In the genomic region with DNA sequence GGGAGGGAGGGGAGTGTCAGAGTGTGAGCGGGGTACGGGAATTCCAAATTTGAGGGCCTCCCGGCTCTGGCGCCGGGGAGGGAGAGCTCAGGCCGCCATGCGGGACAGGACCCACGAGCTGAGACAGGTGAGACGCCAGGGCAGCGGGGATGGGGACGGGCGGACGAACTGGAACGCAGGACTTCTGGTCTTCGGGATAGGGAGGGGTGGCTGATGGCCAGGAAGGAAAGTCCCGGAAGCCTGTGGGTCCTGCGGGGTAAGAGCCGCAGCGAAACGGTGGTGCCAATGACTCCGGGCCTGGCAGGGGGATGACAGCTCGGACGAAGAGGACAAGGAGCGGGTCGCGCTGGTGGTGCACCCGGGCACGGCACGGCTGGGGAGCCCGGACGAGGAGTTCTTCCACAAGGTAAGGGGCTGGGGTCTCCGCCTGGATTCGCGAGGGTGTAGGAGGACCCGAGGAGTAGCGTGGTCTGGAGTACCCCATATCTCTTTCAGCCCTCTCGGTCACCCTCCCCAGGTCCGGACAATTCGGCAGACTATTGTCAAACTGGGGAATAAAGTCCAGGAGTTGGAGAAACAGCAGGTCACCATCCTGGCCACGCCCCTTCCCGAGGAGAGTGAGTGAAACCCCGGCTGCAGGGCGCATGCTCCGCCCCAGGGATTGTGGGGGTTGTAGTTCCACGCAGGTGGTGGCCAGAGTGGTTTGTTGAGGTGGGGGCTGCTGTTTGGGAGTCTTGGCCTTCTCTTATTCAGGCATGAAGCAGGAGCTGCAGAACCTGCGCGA, we compare ENCODE assay signal across 8 cellular contexts. TPM values are rescaled to one million over a fixed set of nuclear protein-coding genes. Genes with fewer than 3 reads are reported as not detected.
A peak's percentile ranks its signal among the peaks of the same experiment; 100 is the strongest.
DNase-seq lines count a peak whose midpoint lies in the region; ATAC-seq and TF ChIP-seq lines count a peak whose summit lies in the region.

No MANE protein-coding gene starts in this region.

- 0 to 1% (median 1%) methylated on average over 40 to 47 of the region's 47 CpGs for WGBS in stomach, 5 donors

- no peaks in the 10 kb centered on the region for H4K20me1 ChIP-seq in neural progenitor cell (ENCODE audit: low read depth)

- no peak overlapping the region for H3K27ac ChIP-seq in neural progenitor cell
- H3K27ac ChIP-seq in stomach = peak overlapping the region; percentile 86 to 96 (median 92)

- H3K27me3 Mint-ChIP-seq in neural progenitor cell (ENCODE audit: insufficient read depth, low read depth) = peaks cover 2% of the 10 kb centered on the region

- H3K4me2 ChIP-seq in neural progenitor cell = peak overlapping the region; percentile 90

- H3K9me3 Mint-ChIP-seq in neural progenitor cell = no peaks in the 10 kb centered on the region

- peak overlapping the region; percentile 95 for H3K4me3 Mint-ChIP-seq in neural progenitor cell

- peak overlapping the region; percentile 83 for H2AFZ ChIP-seq in neural progenitor cell (replicated peaks)

- H3K4me1 ChIP-seq in neural progenitor cell (peaks cover 6% of the 10 kb centered on the region), stomach (peaks cover 5 to 43% (median 24%) of the 10 kb centered on the region in 4 donors)

- no peak for TF ChIP-seq CTCF in LNCaP clone FGC (IDR thresholded peaks at IDR 0.05; ENCODE audit: control insufficient read depth, extremely low read depth, insufficient read depth)
- no peak for TF ChIP-seq CTCF in foreskin fibroblast (IDR thresholded peaks at IDR 0.05; ENCODE audit: low read depth, low read length)
- no peak for TF ChIP-seq CTCF in neural progenitor cell (IDR thresholded peaks at IDR 0.05)
- TF ChIP-seq CTCF in stomach (IDR thresholded peaks at IDR 0.05) = no peak

- H3K36me3 Mint-ChIP-seq in neural progenitor cell = no peaks in the 10 kb centered on the region

- peak; percentile 45 for ATAC-seq in GM21786 (IDR thresholded peaks at IDR 0.05; ENCODE audit: unreplicated experiment)

- H3K4me1 Mint-ChIP-seq in neural progenitor cell = peaks cover 14% of the 10 kb centered on the region

- peak; percentile 64 for DNase-seq in DMS79 treated with DMSO at 0.1 percent for 48 hours (lab: John Stamatoyannopoulos, UW)
- peak; percentile 33 for DNase-seq in LNCaP clone FGC (ENCODE audit: low read depth)
- DNase-seq in activated gamma-delta T cell (lab: John Stamatoyannopoulos, UW) = peak; percentile 64
- peak; percentile 73 to 92 for DNase-seq in foreskin fibroblast
- DNase-seq in neural progenitor cell (ENCODE audit: low spot score) = peak; percentile 94
- peak; percentile 93 for DNase-seq in stomach

- H3K36me3 ChIP-seq in neural progenitor cell (no peaks in the 10 kb centered on the region), stomach (peaks cover 24 to 44% (median 40%) of the 10 kb centered on the region in 4 donors)

- H3K79me2 ChIP-seq in neural progenitor cell (ENCODE audit: low read depth) = no peaks in the 10 kb centered on the region

- no peaks in the 10 kb centered on the region for H3K27me3 ChIP-seq in neural progenitor cell
- H3K27me3 ChIP-seq in stomach = no peaks in the 10 kb centered on the region

- TF ChIP-seq EP300 in stomach (IDR thresholded peaks at IDR 0.05) = no peak

- peak; percentile 41; the same call in 1 of the 2 replicates for TF ChIP-seq POLR2A in Raji (IDR thresholded peaks at IDR 0.05; ENCODE audit: insufficient read depth, low read depth, low read length)
- TF ChIP-seq POLR2A in stomach (IDR thresholded peaks at IDR 0.05) = no peak

- H3K4me3 ChIP-seq in LNCaP clone FGC (ENCODE audit: low read depth, low read length) (peak overlapping the region; percentile 90), foreskin fibroblast (ENCODE audit: low read depth in 1 of 2, low read length in 2 of 2) (peak overlapping the region; percentile 94 to 98), neural progenitor cell (peak overlapping the region; percentile 91), stomach (peak overlapping the region; percentile 90 to 99 (median 96))

- H3K9ac ChIP-seq in neural progenitor cell = no peak overlapping the region

- no peak overlapping the region for H3K27ac Mint-ChIP-seq in neural progenitor cell

- peaks cover 13% of the 10 kb centered on the region for H3F3A ChIP-seq in neural progenitor cell (ENCODE audit: low read depth)

- intact Hi-C loops in stomach (cut with DNase I; ENCODE audit: low total_unique reads) = no loop called here

- no peaks in the 10 kb centered on the region for H3K9me3 ChIP-seq in neural progenitor cell (ENCODE audit: low read depth)
- H3K9me3 ChIP-seq in stomach = no peaks in the 10 kb centered on the region

RNA-seq across cellular contexts. Expression of a gene that starts 0.5 kb away (rescaled TPM):
- total RNA-seq in neural progenitor cell (ENCODE audit: low replicate concordance) (6.6 and 13.3 TPM in 2 replicates), stomach (100 to 1,000 TPM in 2 of 5 donors, 10 to 100 TPM in 3; 13.8 to 254 (median 60.0) TPM)
- polyA plus RNA-seq in stomach = 10 to 100 TPM; 59.3 to 73.9 (median 60.4) TPM

RNA-seq across cellular contexts. Expression of a gene that starts 23.5 kb away (rescaled TPM):
- total RNA-seq in neural progenitor cell (ENCODE audit: low replicate concordance) (6.6 and 7.3 TPM in 2 replicates), stomach (under 1 TPM in 1 of 5 donors, not detected in 4; 0.55 TPM)
- polyA plus RNA-seq in stomach = under 1 TPM; 0.15 to 1.00 (median 0.78) TPM

RNA-seq across cellular contexts. Expression of a gene that starts 40.1 kb away (rescaled TPM):
- 3.7 and 14.7 TPM in 2 replicates for total RNA-seq in neural progenitor cell (ENCODE audit: low replicate concordance)
- 10 to 100 TPM in 3 of 5 donors, 1 to 10 TPM in 1, not detected in 1; 8.6 to 14.2 (median 12.0) TPM for total RNA-seq in stomach
- 1 to 10 TPM; 5.7 to 10.0 (median 6.0) TPM for polyA plus RNA-seq in stomach

RNA-seq across cellular contexts. Expression of a gene that starts 40.3 kb away (rescaled TPM):
- total RNA-seq in neural progenitor cell (ENCODE audit: low replicate concordance) = 7.5 and 31.2 TPM in 2 replicates
- 10 to 100 TPM in 2 of 5 donors, 1 to 10 TPM in 3; 6.7 to 13.4 (median 9.0) TPM for total RNA-seq in stomach
- polyA plus RNA-seq in stomach = 1 to 10 TPM; 2.1 to 5.0 (median 2.6) TPM

RNA-seq across cellular contexts. Expression of a gene that starts 48.9 kb away (rescaled TPM):
- total RNA-seq in neural progenitor cell (ENCODE audit: low replicate concordance) (1.4 and 2.9 TPM in 2 replicates), stomach (10 to 100 TPM in 3 of 5 donors, 1 to 10 TPM in 2; 2.9 to 52.7 (median 13.4) TPM)
- polyA plus RNA-seq in stomach = 10 to 100 TPM in 1 of 3 donors, 1 to 10 TPM in 2; 4.3 to 19.5 (median 7.3) TPM

Comparison
In these comparisons a context has a peak if more than half of its experiments do, and no peak if none do; other contexts are left out.
1. DNase-seq: peak in every context shown above with its lines; median percentile 94 in neural progenitor cell; 93 in stomach; 82 in foreskin fibroblast; 64 in DMS79 treated with DMSO at 0.1 percent for 48 hours; 64 in activated gamma-delta T cell; 33 in LNCaP clone FGC.